In the genomic region with DNA sequence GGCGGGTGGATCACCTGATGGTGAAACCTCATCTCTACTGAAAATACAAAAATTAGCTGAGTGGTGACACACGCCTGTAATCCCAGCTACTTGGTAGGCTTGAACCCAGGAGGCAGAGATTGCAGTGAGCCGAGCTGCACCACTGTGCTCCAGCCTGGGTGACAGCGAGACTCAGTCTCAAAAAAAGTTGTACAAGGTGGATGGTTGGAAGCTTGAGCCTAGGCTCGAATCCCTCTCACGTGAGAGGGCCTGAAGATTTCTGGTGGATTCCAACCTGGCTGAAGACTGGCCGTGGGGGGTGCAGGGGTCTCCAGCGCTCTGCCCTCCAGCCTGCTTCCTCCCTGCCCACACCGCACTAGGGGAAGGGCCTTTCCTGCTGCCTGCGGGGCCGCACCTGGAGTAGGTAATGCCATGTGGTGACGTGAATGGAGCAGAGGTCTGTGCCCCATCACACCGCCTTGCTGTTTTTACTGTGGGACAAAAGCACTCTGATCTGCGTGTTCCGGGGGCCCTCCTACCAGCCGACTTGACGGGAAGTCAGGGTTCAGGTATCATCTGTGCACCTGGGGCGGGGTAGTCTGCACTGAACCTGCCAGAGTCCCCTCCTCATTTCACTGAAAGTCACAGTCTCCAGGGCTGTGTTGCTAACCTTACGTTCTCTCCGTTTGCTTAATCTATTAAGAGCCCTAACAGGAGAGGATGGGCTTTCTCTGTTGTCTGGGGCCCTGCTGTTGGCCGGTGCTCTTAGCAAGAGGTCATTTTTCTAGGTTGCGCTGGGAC, we compare ENCODE assay signal across 7 cellular contexts. TPM values are rescaled to one million over a fixed set of nuclear protein-coding genes. Genes with fewer than 3 reads are reported as not detected.
DNase-seq lines count a peak whose midpoint lies in the region; ATAC-seq, FAIRE-seq and TF ChIP-seq lines count a peak whose summit lies in the region.

No MANE protein-coding gene starts in this region.

- H2AFZ ChIP-seq in OCI-LY1 (ENCODE audit: low read length) (no peak overlapping the region), GM12878 (ENCODE audit: control insufficient read depth, low read depth, low read length) (no peak overlapping the region), osteoblast (ENCODE audit: low read length) (no peak overlapping the region)

- DNase-seq in GM12878 (ENCODE audit: low read depth, low spot score) (no peak), osteoblast (ENCODE audit: insufficient read length, low spot score, missing footprints) (no peak), BE2C (no peak), OCI-M2 (lab: John Stamatoyannopoulos, UW; ENCODE audit: unreplicated experiment) (no peak)

- in situ Hi-C loops in GM12878 (cut with MboI): no loop called here

- no peak for TF ChIP-seq EP300 in GM12878 (IDR thresholded peaks at IDR 0.05; ENCODE audit: borderline replicate concordance in 1 of 2, control insufficient read depth in 1 of 2, low read depth in 2 of 2, low read length in 2 of 2)

- SMC1A ChIA-PET in GM12878 (lab: Charles Lee; ENCODE audit: uncharacterized antibody, unreplicated experiment): no interaction called here

- WGBS in GM12878 (ENCODE audit: insufficient coverage, insufficient replicate concordance, low lambda C conversion rate, missing lambda C conversion rate): 25% methylated on average over 22 of the region's 22 CpGs

- intact Hi-C loops in GM12878 (cut with micrococcal nuclease; ENCODE audit: unreplicated experiment): loop anchor here (5.0 kb wide), 1 partner anchor 77 kb away; no protein-coding TSS in a partner anchor

- peaks cover 4% of the 10 kb centered on the region; the same call in 1 of the 2 replicates for H3K79me2 ChIP-seq in OCI-LY1 (ENCODE audit: insufficient read depth, low read length)
- H3K79me2 ChIP-seq in GM12878 (ENCODE audit: control insufficient read depth, insufficient read depth, low read length): peaks cover 37% of the 10 kb centered on the region
- peaks cover 33% of the 10 kb centered on the region for H3K79me2 ChIP-seq in osteoblast (ENCODE audit: insufficient read depth, low read length)

- H3K9me3 ChIP-seq in OCI-LY1 (ENCODE audit: low read length) (no peaks in the 10 kb centered on the region), GM12878 (replicated peaks; ENCODE audit: control insufficient read depth, insufficient read depth, low read length) (no peaks in the 10 kb centered on the region), osteoblast (ENCODE audit: low read depth, low read length) (no peaks in the 10 kb centered on the region), BE2C (no peaks in the 10 kb centered on the region)

- H3K4me2 ChIP-seq in OCI-LY1 (ENCODE audit: low read length) (peak overlapping the region; percentile 92), GM12878 (ENCODE audit: control insufficient read depth, insufficient read depth) (peak overlapping the region; percentile 80), osteoblast (ENCODE audit: insufficient read depth, low read length) (peak overlapping the region; percentile 83)

- H3F3A ChIP-seq in OCI-LY1 (ENCODE audit: insufficient read depth, low read length): peaks cover 31% of the 10 kb centered on the region

- H3K4me1 ChIP-seq in OCI-LY1 (ENCODE audit: insufficient read depth, low read length, severe bottlenecking): peaks cover 49% of the 10 kb centered on the region
- H3K4me1 ChIP-seq in GM12878 (ENCODE audit: control insufficient read depth, insufficient read depth, low read length): peaks cover 25% of the 10 kb centered on the region
- H3K4me1 ChIP-seq in osteoblast (ENCODE audit: insufficient read depth, low read length): peaks cover 45% of the 10 kb centered on the region
- peaks cover 16% of the 10 kb centered on the region for H3K4me1 ChIP-seq in BE2C

- H3K36me3 ChIP-seq in OCI-LY1 (ENCODE audit: insufficient read depth, low read length) (peaks cover 43% of the 10 kb centered on the region), GM12878 (ENCODE audit: control insufficient read depth in 2 of 2, insufficient read depth in 2 of 2, low read length in 1 of 2) (peaks cover 22 to 25% of the 10 kb centered on the region in 2 experiments), osteoblast (ENCODE audit: insufficient read depth, low read length) (peaks cover 40% of the 10 kb centered on the region), BE2C (peaks cover 43% of the 10 kb centered on the region)

- ATAC-seq in GM12878 (0 out of 3 replicates have a peak, but pooled peaks have one; percentile 0), HG03378 (IDR thresholded peaks at IDR 0.05; ENCODE audit: unreplicated experiment) (no peak)

- peaks cover 4% of the 10 kb centered on the region; the same call in 1 of the 2 replicates for H3K27me3 ChIP-seq in OCI-LY1 (ENCODE audit: insufficient read depth, low read length)
- no peaks in the 10 kb centered on the region for H3K27me3 ChIP-seq in GM12878 (replicated peaks in 1 of 2; ENCODE audit: control insufficient read depth in 2 of 2, insufficient read depth in 2 of 2, low read length in 1 of 2)
- H3K27me3 ChIP-seq in osteoblast (ENCODE audit: insufficient read depth, low read length): no peaks in the 10 kb centered on the region
- no peaks in the 10 kb centered on the region for H3K27me3 ChIP-seq in BE2C

- H3K27ac ChIP-seq in OCI-LY1 (ENCODE audit: low read depth, low read length, poor library complexity, severe bottlenecking): no peak overlapping the region
- no peak overlapping the region for H3K27ac ChIP-seq in GM12878 (ENCODE audit: control insufficient read depth, insufficient read depth)
- H3K27ac ChIP-seq in osteoblast (ENCODE audit: low read depth, low read length): no peak overlapping the region

- H4K20me1 ChIP-seq in OCI-LY1 (ENCODE audit: insufficient read depth, low read length): no peaks in the 10 kb centered on the region
- H4K20me1 ChIP-seq in GM12878 (ENCODE audit: control insufficient read depth, insufficient read depth): peaks cover 29% of the 10 kb centered on the region
- peaks cover 55% of the 10 kb centered on the region for H4K20me1 ChIP-seq in osteoblast (ENCODE audit: insufficient read depth, low read length)

- H3K9ac ChIP-seq in OCI-LY1 (ENCODE audit: low read length) (no peak overlapping the region; the same call in 1 of the 2 replicates), GM12878 (ENCODE audit: control insufficient read depth, insufficient read depth, low read length) (no peak overlapping the region)

- BruUV-seq in GM12878 (replicated peaks; lab: Mats Ljungman, UMichigan): no TSS peak

- H3K4me3 ChIP-seq in OCI-LY1 (ENCODE audit: low read depth, low read length, poor library complexity, severe bottlenecking) (peak overlapping the region; percentile 99), GM12878 (peak overlapping the region; percentile 89), osteoblast (ENCODE audit: insufficient read depth, low read length) (no peak overlapping the region), BE2C (ENCODE audit: low read depth, low read length) (no peak overlapping the region; the same call in none of the 2 replicates)

- TF ChIP-seq CTCF in OCI-LY1 (IDR thresholded peaks at IDR 0.05; ENCODE audit: low read length) (no peak), GM12878 (IDR thresholded peaks at IDR 0.05 in 2 of 3, conservative IDR thresholded peaks at IDR 0.05 in 1 of 3; ENCODE audit: control insufficient read depth in 2 of 3, extremely low read depth in 1 of 3, insufficient read depth in 1 of 3, low read depth in 3 of 3, low read length in 3 of 3) (no peak), osteoblast (IDR thresholded peaks at IDR 0.05; ENCODE audit: extremely low read depth, low read depth, low read length) (no peak), BE2C (IDR thresholded peaks at IDR 0.05; ENCODE audit: low read depth, low read length) (no peak)

- no peaks in the 10 kb centered on the region for H3K9me2 ChIP-seq in OCI-LY1 (ENCODE audit: low read depth, low read length)

- RAD21 ChIA-PET in GM12878 (lab: Charles Lee; ENCODE audit: unreplicated experiment): interaction anchor here (1.0 kb wide), 1 partner anchor 137 kb away, joined by 3 read pairs; the partner anchor contains the start of gene SPATA2L

- POLR2A ChIA-PET in GM12878 (lab: Charles Lee): no interaction called here

- TF ChIP-seq POLR2A in GM19193 (IDR thresholded peaks at IDR 0.05; ENCODE audit: extremely low read depth, insufficient read depth, insufficient read length) (peak; percentile 44), GM12878 (IDR thresholded peaks at IDR 0.05; ENCODE audit: low read depth, low read length) (peak; percentile 72)

- no peak for FAIRE-seq in GM12878 (lab: Jason Lieb, UNC)

- CTCF ChIA-PET in GM12878 (lab: Yijun Ruan, JAX): interaction anchor here (0.7 kb wide), 2 partner anchors 27 to 81 kb away, joined by 3 read pairs; no protein-coding TSS in a partner anchor

- no peak for TF ChIP-seq RAD21 in GM12878 (IDR thresholded peaks at IDR 0.05; ENCODE audit: insufficient read depth, low read depth, low read length)

RNA-seq across cellular contexts. Expression of gene RPL13, which starts 4.2 kb away (rescaled TPM):
- total RNA-seq in GM12878 (2013; cell fraction: nucleolus; rRNA removed): 555 and 566 TPM in 2 replicates
- 7,892 and 9,428 TPM in 2 replicates for total RNA-seq in GM12878 (2014; rRNA removed)
- 2,108 and 2,400 TPM in 2 replicates for total RNA-seq in GM12878 (2014; rRNA removed; fragmentation: Illumina TruSeq; extraction: Trizol)
- total RNA-seq in GM12878 (2021): 4,034 and 4,132 TPM in 2 replicates
- polyA plus RNA-seq in GM12878 (2011; ENCODE audit: low read depth): 2,666 TPM
- polyA plus RNA-seq in GM12878 (2011; rRNA removed): 1,025 and 2,315 TPM in 2 replicates
- 3,460 and 6,315 TPM in 2 replicates for polyA plus RNA-seq in GM12878 (2011; cell fraction: cytosol; rRNA removed)
- 1,880 and 1,959 TPM in 2 replicates for polyA plus RNA-seq in GM12878 (2011; cell fraction: nucleus; rRNA removed)
- 4,925 and 6,484 TPM in 2 replicates for polyA plus RNA-seq in GM12878 (2012)
- 872 and 1,693 TPM in 2 replicates for polyA plus RNA-seq in GM12878 (2014; fragmentation: Illumina TruSeq; extraction: Trizol)
- 1,000 to 10,000 TPM in 1 of 2 experiments, 100 to 1,000 TPM in 1; 386 to 1,247 TPM for polyA plus RNA-seq in GM12878 (2014; fragmentation: Nextera tagmentation; extraction: Ambion mirVana)
- polyA plus RNA-seq in GM12878 (2014; rRNA removed): 6,764 and 8,907 TPM in 2 replicates
- 1,000 to 10,000 TPM; 2,572 to 2,650 TPM for polyA plus RNA-seq in GM12878 (2016; fragmentation: Nextera tagmentation; extraction: Ambion mirVana)
- 392 and 1,069 TPM in 2 replicates for polyA minus RNA-seq in GM12878 (2011; rRNA and poly(A)+ RNA removed)
- polyA minus RNA-seq in GM12878 (2011; cell fraction: cytosol; rRNA and poly(A)+ RNA removed): 929 and 1,175 TPM in 2 replicates
- polyA minus RNA-seq in GM12878 (2011; cell fraction: nucleus; rRNA and poly(A)+ RNA removed): 344 and 499 TPM in 2 replicates
- 2,112 and 2,440 TPM in 2 replicates for total RNA-seq in osteoblast
- polyA plus RNA-seq in BE2C (2012; ENCODE audit: insufficient read depth, insufficient read length, low read depth): 3,732 TPM

RNA-seq across cellular contexts. Expression of gene CPNE7, which starts 10.9 kb away (rescaled TPM):
- 55.5 and 58.7 TPM in 2 replicates for total RNA-seq in GM12878 (2013; cell fraction: nucleolus; rRNA removed)
- total RNA-seq in GM12878 (2014; rRNA removed) (22.5 and 23.4 TPM in 2 replicates), GM12878 (2014; rRNA removed; fragmentation: Illumina TruSeq; extraction: Trizol) (13.1 and 13.5 TPM in 2 replicates), GM12878 (2021) (39.6 and 46.9 TPM in 2 replicates), osteoblast (7.2 and 21.8 TPM in 2 replicates)
- 2.9 TPM for polyA plus RNA-seq in GM12878 (2011; ENCODE audit: low read depth)
- polyA plus RNA-seq in GM12878 (2011; rRNA removed) (6.1 and 7.4 TPM in 2 replicates), GM12878 (2014; fragmentation: Illumina TruSeq; extraction: Trizol) (16.5 and 17.5 TPM in 2 replicates), GM12878 (2014; fragmentation: Nextera tagmentation; extraction: Ambion mirVana) (1 to 10 TPM in 1 of 2 experiments, under 1 TPM in 1; 0.29 to 1.1 TPM), GM12878 (2014; rRNA removed) (39.7 and 49.2 TPM in 2 replicates), GM12878 (2016; fragmentation: Nextera tagmentation; extraction: Ambion mirVana) (10 to 100 TPM; 17.6 to 19.7 TPM)
- 5.6 and 10.3 TPM in 2 replicates for polyA plus RNA-seq in GM12878 (2011; cell fraction: cytosol; rRNA removed)
- 210 and 211 TPM in 2 replicates for polyA plus RNA-seq in GM12878 (2011; cell fraction: nucleus; rRNA removed)
- polyA plus RNA-seq in GM12878 (2012): 8.5 and 9.2 TPM in 2 replicates
- 1.2 and 1.4 TPM in 2 replicates for polyA minus RNA-seq in GM12878 (2011; rRNA and poly(A)+ RNA removed)
- 3.2 TPM in 1 of 2 replicates, not detected in the other for polyA minus RNA-seq in GM12878 (2011; cell fraction: cytosol; rRNA and poly(A)+ RNA removed)
- 5.8 and 6.4 TPM in 2 replicates for polyA minus RNA-seq in GM12878 (2011; cell fraction: nucleus; rRNA and poly(A)+ RNA removed)
- 14.5 TPM for polyA plus RNA-seq in BE2C (2012; ENCODE audit: insufficient read depth, insufficient read length, low read depth)

RNA-seq across cellular contexts. Expression of gene DPEP1, which starts 48.8 kb away (rescaled TPM):
- total RNA-seq in GM12878 (2013; cell fraction: nucleolus; rRNA removed): not detected in 2 replicates
- total RNA-seq in GM12878 (2014; rRNA removed): not detected in 2 replicates
- not detected in 2 replicates for total RNA-seq in GM12878 (2014; rRNA removed; fragmentation: Illumina TruSeq; extraction: Trizol)
- not detected in 2 replicates for total RNA-seq in GM12878 (2021)
- not detected for polyA plus RNA-seq in GM12878 (2011; ENCODE audit: low read depth)
- not detected in 2 replicates for polyA plus RNA-seq in GM12878 (2011; rRNA removed)
- polyA plus RNA-seq in GM12878 (2011; cell fraction: cytosol; rRNA removed): not detected in 2 replicates
- 0.34 and 0.47 TPM in 2 replicates for polyA plus RNA-seq in GM12878 (2011; cell fraction: nucleus; rRNA removed)
- polyA plus RNA-seq in GM12878 (2012): not detected in 2 replicates
- polyA plus RNA-seq in GM12878 (2014; fragmentation: Illumina TruSeq; extraction: Trizol): not detected in 2 replicates
- polyA plus RNA-seq in GM12878 (2014; fragmentation: Nextera tagmentation; extraction: Ambion mirVana): not detected
- not detected in 2 replicates for polyA plus RNA-seq in GM12878 (2014; rRNA removed)
- not detected for polyA plus RNA-seq in GM12878 (2016; fragmentation: Nextera tagmentation; extraction: Ambion mirVana)
- polyA minus RNA-seq in GM12878 (2011; rRNA and poly(A)+ RNA removed): not detected in 2 replicates
- not detected in 2 replicates for polyA minus RNA-seq in GM12878 (2011; cell fraction: cytosol; rRNA and poly(A)+ RNA removed)
- not detected in 2 replicates for polyA minus RNA-seq in GM12878 (2011; cell fraction: nucleus; rRNA and poly(A)+ RNA removed)
- total RNA-seq in osteoblast: 0.29 and 0.36 TPM in 2 replicates
- 0.91 TPM for polyA plus RNA-seq in BE2C (2012; ENCODE audit: insufficient read depth, insufficient read length, low read depth)

RNA-seq across cellular contexts. Expression of gene SPG7, which starts 56.5 kb away (rescaled TPM):
- total RNA-seq in GM12878 (2013; cell fraction: nucleolus; rRNA removed): 353 and 388 TPM in 2 replicates
- total RNA-seq in GM12878 (2014; rRNA removed): 75.9 and 80.1 TPM in 2 replicates
- total RNA-seq in GM12878 (2014; rRNA removed; fragmentation: Illumina TruSeq; extraction: Trizol): 36.9 and 40.0 TPM in 2 replicates
- total RNA-seq in GM12878 (2021): 60.5 and 74.5 TPM in 2 replicates
- polyA plus RNA-seq in GM12878 (2011; ENCODE audit: low read depth): 35.8 TPM
- 24.5 and 31.9 TPM in 2 replicates for polyA plus RNA-seq in GM12878 (2011; rRNA removed)
- polyA plus RNA-seq in GM12878 (2011; cell fraction: cytosol; rRNA removed): 27.0 and 33.4 TPM in 2 replicates
- polyA plus RNA-seq in GM12878 (2011; cell fraction: nucleus; rRNA removed): 194 and 227 TPM in 2 replicates
- polyA plus RNA-seq in GM12878 (2012): 64.1 and 75.1 TPM in 2 replicates
- polyA plus RNA-seq in GM12878 (2014; fragmentation: Illumina TruSeq; extraction: Trizol): 23.1 and 36.7 TPM in 2 replicates
- polyA plus RNA-seq in GM12878 (2014; fragmentation: Nextera tagmentation; extraction: Ambion mirVana): 1 to 10 TPM; 5.9 to 9.8 TPM
- 75.4 and 93.5 TPM in 2 replicates for polyA plus RNA-seq in GM12878 (2014; rRNA removed)
- 10 to 100 TPM; 65.0 to 68.7 TPM for polyA plus RNA-seq in GM12878 (2016; fragmentation: Nextera tagmentation; extraction: Ambion mirVana)
- 29.0 and 43.9 TPM in 2 replicates for polyA minus RNA-seq in GM12878 (2011; rRNA and poly(A)+ RNA removed)
- polyA minus RNA-seq in GM12878 (2011; cell fraction: cytosol; rRNA and poly(A)+ RNA removed): 15.8 and 17.2 TPM in 2 replicates
- polyA minus RNA-seq in GM12878 (2011; cell fraction: nucleus; rRNA and poly(A)+ RNA removed): 44.0 and 73.8 TPM in 2 replicates
- total RNA-seq in osteoblast: 76.3 and 85.8 TPM in 2 replicates
- 59.3 TPM for polyA plus RNA-seq in BE2C (2012; ENCODE audit: insufficient read depth, insufficient read length, low read depth)

Comparison
In these comparisons a context has a peak if more than half of its experiments do, and no peak if none do; other contexts are left out.
1. H3K4me3 ChIP-seq: peak in OCI-LY1 (single experiment) and GM12878 (single experiment); none in osteoblast (single experiment) and BE2C (single experiment).
2. Peak in every context shown above with its lines, with median percentiles within 50 percentile points of each other: H3K4me2 ChIP-seq.